In genomic region chr5:147898875-147899401, GRCh38 we compare ENCODE assay signal across 25 cellular contexts. TPM values are rescaled to one million over a fixed set of nuclear protein-coding genes. Genes with fewer than 3 reads are reported as not detected.
DNase-seq lines count a peak whose midpoint lies in the region; ATAC-seq, FAIRE-seq and TF ChIP-seq lines count a peak whose summit lies in the region.
"Had no signal": no experiment of that assay in that cellular context is flagged by ENCODE, and none has a peak within 500 bp of the region (broad histone marks: within the 10 kb centered on the region; RNA-seq: fewer than 3 reads in every experiment).

No MANE protein-coding gene starts in this region.

- no peaks in the 10 kb centered on the region for H3K27me3 Mint-ChIP-seq in H9 (ENCODE audit: low read depth)

- DNase-seq in Daoy (ENCODE audit: low read depth): peak; percentile 30
- DNase-seq in PC-3: peak; percentile 98
- peak; percentile 58 for DNase-seq in endothelial cell of umbilical vein (ENCODE audit: low read depth, low spot score)
- no peak for DNase-seq in smooth muscle cell (lab: John Stamatoyannopoulos, UW; ENCODE audit: unreplicated experiment)
- no peak for DNase-seq in H9
- no peak for DNase-seq in HK-2 (ENCODE audit: unreplicated experiment)
- no peak for DNase-seq in SKM-1 treated with dmso at 0.1 percent for 144 hours (lab: John Stamatoyannopoulos, UW; ENCODE audit: unreplicated experiment)
- DNase-seq in SW 1271 (lab: John Stamatoyannopoulos, UW): no peak
- DNase-seq: activated CD4-positive, alpha-beta T cell treated with anti-CD3 and anti-CD28 coated beads for 4 hours; CD4-positive, alpha-beta memory T cell; colonic mucosa; DMS79; GOT3; NCI-H1105; NCI-H2081 treated with DMSO at 0.1 percent for 48 hours; NCI-H446; nucleus accumbens; T-helper 1 cell had no signal

- H2BK12ac ChIP-seq in H9 (ENCODE audit: insufficient read length, low read depth, low read length): no peak overlapping the region

- H3K36me3 Mint-ChIP-seq in H9 (ENCODE audit: insufficient read depth in 1 of 3, low read depth in 3 of 3): no peaks in the 10 kb centered on the region
- H3K36me3 Mint-ChIP-seq: activated naive CD4-positive, alpha-beta T cell treated with anti-CD3 and anti-CD28 coated beads, Interleukin-2, amount 50 U/mL, for 72 hours; brain; CD4-positive, alpha-beta memory T cell had no signal

- no peak overlapping the region for H4K8ac ChIP-seq in H9 (replicated peaks; ENCODE audit: insufficient read length, low read depth, low read length)

- no peak overlapping the region for H3K4me3 Mint-ChIP-seq in H9
- H3K4me3 Mint-ChIP-seq: brain; CD4-positive, alpha-beta memory T cell had no signal

- H4K20me1 ChIP-seq in PC-3 (ENCODE audit: low read length): no peaks in the 10 kb centered on the region
- no peaks in the 10 kb centered on the region for H4K20me1 ChIP-seq in endothelial cell of umbilical vein (replicated peaks; ENCODE audit: control insufficient read depth, extremely low read depth, insufficient read depth, low read length)
- H4K20me1 ChIP-seq in smooth muscle cell (ENCODE audit: low read depth): no peaks in the 10 kb centered on the region
- H4K20me1 ChIP-seq in H9 (ENCODE audit: control insufficient read depth, insufficient read depth, insufficient read length): no peaks in the 10 kb centered on the region

- no peaks in the 10 kb centered on the region for H3K79me1 ChIP-seq in H9 (ENCODE audit: insufficient read depth, low read depth, low read length, poor library complexity, severe bottlenecking)

- H2BK5ac ChIP-seq in H9 (ENCODE audit: insufficient read length, low read length): no peak overlapping the region

- H3K9me3 ChIP-seq in PC-3 (ENCODE audit: low read length) (no peaks in the 10 kb centered on the region), endothelial cell of umbilical vein (replicated peaks; ENCODE audit: control insufficient read depth, insufficient read depth, low read length) (no peaks in the 10 kb centered on the region), smooth muscle cell (replicated peaks; ENCODE audit: low read depth) (no peaks in the 10 kb centered on the region), H9 (ENCODE audit: control insufficient read depth, low read depth, low read length) (no peaks in the 10 kb centered on the region)
- H3K9me3 ChIP-seq: colonic mucosa had no signal

- no peak overlapping the region for H3T11ph ChIP-seq in H9 (ENCODE audit: low read length)

- no TSS peak for BruUV-seq in PC-3 (replicated peaks; lab: Mats Ljungman, UMichigan)
- BruUV-seq in endothelial cell of umbilical vein (replicated peaks; lab: Mats Ljungman, UMichigan): no TSS peak

- TF ChIP-seq POLR2A in endothelial cell of umbilical vein (IDR thresholded peaks at IDR 0.05; ENCODE audit: low read depth, low read length): no peak

- no peak overlapping the region for H3K23ac ChIP-seq in H9 (ENCODE audit: insufficient read length, low read depth, low read length)

- TF ChIP-seq CTCF in PC-3 (conservative IDR thresholded peaks at IDR 0.05; ENCODE audit: low read depth, low read length): no peak
- TF ChIP-seq CTCF in endothelial cell of umbilical vein (IDR thresholded peaks at IDR 0.05; ENCODE audit: extremely low read depth in 1 of 2, insufficient read depth in 1 of 2, low read depth in 1 of 2, low read length in 2 of 2): no peak
- TF ChIP-seq CTCF in smooth muscle cell (IDR thresholded peaks at IDR 0.05; ENCODE audit: borderline replicate concordance, insufficient read depth, poor library complexity, severe bottlenecking): no peak
- no peak for TF ChIP-seq CTCF in H9 (conservative IDR thresholded peaks at IDR 0.05)

- H2AFZ ChIP-seq in PC-3 (ENCODE audit: low read length): no peak overlapping the region
- peak overlapping the region; percentile 51 for H2AFZ ChIP-seq in endothelial cell of umbilical vein (ENCODE audit: low read depth, low read length)
- H2AFZ ChIP-seq in smooth muscle cell (ENCODE audit: low read depth): no peak overlapping the region
- no peak overlapping the region for H2AFZ ChIP-seq in H9 (ENCODE audit: low read length)

- no peaks in the 10 kb centered on the region for H3K9me2 ChIP-seq in PC-3 (replicated peaks; ENCODE audit: low read length)

- H4K91ac ChIP-seq in H9 (ENCODE audit: insufficient read length, low read depth, low read length): no peak overlapping the region

- H3K4me2 ChIP-seq in PC-3 (ENCODE audit: low read length) (peak overlapping the region; percentile 71), endothelial cell of umbilical vein (ENCODE audit: insufficient read depth, low read length) (peak overlapping the region; percentile 3), smooth muscle cell (no peak overlapping the region), H9 (ENCODE audit: insufficient read depth, insufficient read length, low read length) (no peak overlapping the region)
- H3K4me2 ChIP-seq: KMS-11 had no signal

- no peaks in the 10 kb centered on the region for H3K9me1 ChIP-seq in endothelial cell of umbilical vein (replicated peaks; ENCODE audit: control insufficient read depth, extremely low read depth, insufficient read depth, low read length)

- H3F3A ChIP-seq in PC-3 (ENCODE audit: low read length, unreplicated experiment) (peaks cover 36% of the 10 kb centered on the region), smooth muscle cell (ENCODE audit: low read depth) (peaks cover 4% of the 10 kb centered on the region)

- peak overlapping the region; percentile 97 for H3K27ac ChIP-seq in PC-3 (ENCODE audit: low read length)
- H3K27ac ChIP-seq in endothelial cell of umbilical vein (ENCODE audit: insufficient read depth, low read depth, low read length): peak overlapping the region; percentile 31
- H3K27ac ChIP-seq in smooth muscle cell (ENCODE audit: low read depth): peak overlapping the region; percentile 92
- H3K27ac ChIP-seq in H9 (ENCODE audit: insufficient read length, low read depth, low read length): no peak overlapping the region
- H3K27ac ChIP-seq: colonic mucosa, KMS-11 had no signal

- intact Hi-C loops in PC-3 (cut with micrococcal nuclease): loop anchor here (1.0 to 10.0 kb wide), 3 partner anchors 15 to 1076 kb away; no protein-coding TSS in a partner anchor
- intact Hi-C loops in endothelial cell of umbilical vein (cut with micrococcal nuclease): no loop called here

- CTCF ChIA-PET in PC-3 (lab: Charles Lee): interaction anchor here (0.6 to 1.0 kb wide), 2 partner anchors 35 to 41 kb away, joined by 3 to 14 read pairs; no protein-coding TSS in a partner anchor
- CTCF ChIA-PET in endothelial cell of umbilical vein (lab: Charles Lee): no interaction called here

- no peak overlapping the region for H3K18ac ChIP-seq in H9 (ENCODE audit: insufficient read length, low read depth, low read length)

- no peak overlapping the region for H3K56ac ChIP-seq in H9 (ENCODE audit: insufficient read length, low read depth, low read length)

- H3K9ac ChIP-seq in PC-3 (ENCODE audit: low read length): peak overlapping the region; percentile 90
- no peak overlapping the region for H3K9ac ChIP-seq in endothelial cell of umbilical vein (replicated peaks; ENCODE audit: extremely low read depth, insufficient read depth, low read length)
- H3K9ac ChIP-seq in smooth muscle cell (ENCODE audit: low read depth): no peak overlapping the region
- H3K9ac ChIP-seq in H9 (ENCODE audit: extremely low read depth, insufficient read length, low read length): no peak overlapping the region
- H3K9ac ChIP-seq: KMS-11 had no signal

- H2BK120ac ChIP-seq in H9 (ENCODE audit: low read depth, low read length, poor library complexity, severe bottlenecking): no peak overlapping the region

- FAIRE-seq in endothelial cell of umbilical vein (lab: Jason Lieb, UNC): no peak
- FAIRE-seq: islet of Langerhans had no signal

- dilution Hi-C loops in endothelial cell of umbilical vein (cut with MboI; ENCODE audit: extremely low pct_ligation_motif_present, low sequenced_read_pairs): no loop called here

- H3K9me3 Mint-ChIP-seq in H9: no peaks in the 10 kb centered on the region
- H3K9me3 Mint-ChIP-seq: activated naive CD4-positive, alpha-beta T cell treated with anti-CD3 and anti-CD28 coated beads, Interleukin-2, amount 50 U/mL, for 72 hours; CD4-positive, alpha-beta memory T cell had no signal

- H3K14ac ChIP-seq in H9 (ENCODE audit: insufficient read depth, low read length): no peak overlapping the region

- H3K36me3 ChIP-seq in PC-3 (ENCODE audit: low read depth, low read length) (peaks cover 74% of the 10 kb centered on the region), endothelial cell of umbilical vein (ENCODE audit: control insufficient read depth in 2 of 2, extremely low read depth in 1 of 2, insufficient read depth in 2 of 2, low read length in 2 of 2) (no peaks in the 10 kb centered on the region), smooth muscle cell (ENCODE audit: low read depth) (no peaks in the 10 kb centered on the region)
- H3K36me3 ChIP-seq: colonic mucosa had no signal

- H3K79me2 ChIP-seq in PC-3 (ENCODE audit: low read length) (peaks cover 66% of the 10 kb centered on the region), endothelial cell of umbilical vein (ENCODE audit: control insufficient read depth, insufficient read depth, low read length) (no peaks in the 10 kb centered on the region), smooth muscle cell (ENCODE audit: low read depth) (no peaks in the 10 kb centered on the region), H9 (ENCODE audit: insufficient read depth, low read length) (no peaks in the 10 kb centered on the region)

- peak; percentile 82 for ATAC-seq in PC-3
- ATAC-seq: activated naive CD4-positive, alpha-beta T cell treated with anti-CD3 and anti-CD28 coated beads, Interleukin-2, amount 50 U/mL, for 72 hours had no signal

- peak overlapping the region; percentile 22 for H3K4me3 ChIP-seq in PC-3 (ENCODE audit: low read length)
- H3K4me3 ChIP-seq in endothelial cell of umbilical vein (replicated peaks in 1 of 3; ENCODE audit: insufficient read depth in 1 of 3, low read depth in 1 of 3, low read length in 3 of 3): no peak overlapping the region
- H3K4me3 ChIP-seq in smooth muscle cell: no peak overlapping the region
- H3K4me3 ChIP-seq: colonic mucosa, lung had no signal

- no peak overlapping the region for H4K5ac ChIP-seq in H9 (ENCODE audit: insufficient read length, low read depth, low read length)

- WGBS in smooth muscle cell (ENCODE audit: low lambda C conversion rate): 72% methylated on average over 3 of the region's 3 CpGs
- WGBS in H9 (ENCODE audit: extremely low coverage, insufficient read length, low lambda C conversion rate): no CpG with 5 or more reads among the region's 3 CpGs

- no peak overlapping the region for H2BK15ac ChIP-seq in H9 (ENCODE audit: low read depth, low read length)

- H2BK20ac ChIP-seq in H9 (ENCODE audit: low read depth, low read length, poor library complexity, severe bottlenecking): no peak overlapping the region

- H3K23me2 ChIP-seq in H9 (ENCODE audit: insufficient read length, low read depth, low read length, poor library complexity, severe bottlenecking): no peaks in the 10 kb centered on the region

- peaks cover 9 to 12% of the 10 kb centered on the region in 2 experiments for H3K4me1 Mint-ChIP-seq in H9
- H3K4me1 Mint-ChIP-seq: brain; CD4-positive, alpha-beta memory T cell had no signal

- no peak overlapping the region for H3K27ac Mint-ChIP-seq in H9
- H3K27ac Mint-ChIP-seq: activated naive CD4-positive, alpha-beta T cell treated with anti-CD3 and anti-CD28 coated beads, Interleukin-2, amount 50 U/mL, for 72 hours; brain had no signal

- H3K4me1 ChIP-seq in PC-3 (ENCODE audit: insufficient read depth, low read length) (peaks cover 96% of the 10 kb centered on the region), endothelial cell of umbilical vein (ENCODE audit: control insufficient read depth, extremely low read depth, insufficient read depth, low read length) (peaks cover 18% of the 10 kb centered on the region), smooth muscle cell (ENCODE audit: low read depth) (no peaks in the 10 kb centered on the region), H9 (ENCODE audit: insufficient read depth, low read length) (no peaks in the 10 kb centered on the region)
- H3K4me1 ChIP-seq: colonic mucosa had no signal

- H2AK5ac ChIP-seq in H9 (ENCODE audit: insufficient read length, low read length): no peak overlapping the region

- H3K4ac ChIP-seq in H9 (ENCODE audit: low read depth, low read length): no peak overlapping the region

- H3K27me3 ChIP-seq in PC-3 (ENCODE audit: low read length) (no peaks in the 10 kb centered on the region), endothelial cell of umbilical vein (ENCODE audit: control insufficient read depth in 2 of 2, insufficient read depth in 2 of 2, low read length in 2 of 2) (no peaks in the 10 kb centered on the region), smooth muscle cell (ENCODE audit: low read depth) (peaks cover 10% of the 10 kb centered on the region), H9 (ENCODE audit: insufficient read depth, low read length) (no peaks in the 10 kb centered on the region)
- H3K27me3 ChIP-seq: colonic mucosa had no signal

- POLR2A ChIA-PET in PC-3 (lab: Charles Lee; ENCODE audit: unreplicated experiment): interaction anchor here (0.6 kb wide), 1 partner anchor 247 kb away, joined by 4 read pairs; no protein-coding TSS in a partner anchor
- POLR2A ChIA-PET in endothelial cell of umbilical vein (lab: Charles Lee): no interaction called here

RNA-seq across cellular contexts. Expression of gene C5orf46, which starts 7.4 kb away (rescaled TPM):
- 2.6 TPM in 1 of 2 replicates, not detected in the other for total RNA-seq in Daoy (2014; rRNA removed; shearing (Covaris generic))
- 59.9 and 78.7 TPM in 2 replicates for total RNA-seq in PC-3 (2014; rRNA removed)
- not detected in 2 replicates for total RNA-seq in endothelial cell of umbilical vein
- 0.66 and 2.3 TPM in 2 replicates for polyA plus RNA-seq in endothelial cell of umbilical vein
- polyA plus RNA-seq in endothelial cell of umbilical vein (2011; cell fraction: cytosol; rRNA removed): 1.0 and 1.1 TPM in 2 replicates
- 0.93 and 1.1 TPM in 2 replicates for polyA plus RNA-seq in endothelial cell of umbilical vein (2011; cell fraction: nucleus; rRNA removed)
- polyA plus RNA-seq in endothelial cell of umbilical vein (2012): 0.78 and 2.2 TPM in 2 replicates
- polyA minus RNA-seq in endothelial cell of umbilical vein: 0.42 TPM in 1 of 2 replicates, not detected in the other
- not detected for polyA minus RNA-seq in endothelial cell of umbilical vein (2011; cell fraction: cytosol; rRNA and poly(A)+ RNA removed)
- 1.9 TPM in 1 of 2 replicates, not detected in the other for polyA minus RNA-seq in endothelial cell of umbilical vein (2011; cell fraction: nucleus; rRNA and poly(A)+ RNA removed)
- 15.1 and 27.1 TPM in 2 replicates for total RNA-seq in smooth muscle cell
- 10.2 and 43.3 TPM in 2 replicates for polyA plus RNA-seq in smooth muscle cell
- not detected in 2 replicates for total RNA-seq in H9 (2021)
- total RNA-seq: activated naive CD4-positive, alpha-beta T cell treated with anti-CD3 and anti-CD28 coated beads, Interleukin-2, amount 50 U/mL, for 72 hours; CD4-positive, alpha-beta memory T cell; colonic mucosa; lung; myocyte had no signal
- polyA plus RNA-seq: CD4-positive, alpha-beta memory T cell; lung had no signal

RNA-seq across cellular contexts. Expression of gene SCGB3A2, which starts 20.4 kb away (rescaled TPM):
- not detected in 2 replicates for total RNA-seq in Daoy (2014; rRNA removed; shearing (Covaris generic))
- total RNA-seq in PC-3 (2014; rRNA removed): 0.51 TPM in 1 of 2 replicates, not detected in the other
- total RNA-seq in endothelial cell of umbilical vein: not detected in 2 replicates
- polyA plus RNA-seq in endothelial cell of umbilical vein: not detected in 2 replicates
- not detected in 2 replicates for polyA plus RNA-seq in endothelial cell of umbilical vein (2011; cell fraction: cytosol; rRNA removed)
- polyA plus RNA-seq in endothelial cell of umbilical vein (2011; cell fraction: nucleus; rRNA removed): not detected in 2 replicates
- not detected in 2 replicates for polyA plus RNA-seq in endothelial cell of umbilical vein (2012)
- polyA minus RNA-seq in endothelial cell of umbilical vein: not detected in 2 replicates
- not detected for polyA minus RNA-seq in endothelial cell of umbilical vein (2011; cell fraction: cytosol; rRNA and poly(A)+ RNA removed)
- polyA minus RNA-seq in endothelial cell of umbilical vein (2011; cell fraction: nucleus; rRNA and poly(A)+ RNA removed): not detected in 2 replicates
- total RNA-seq in smooth muscle cell: 2.3 and 2.7 TPM in 2 replicates
- polyA plus RNA-seq in smooth muscle cell: 3.9 and 13.2 TPM in 2 replicates
- 62.5 and 66.0 TPM in 2 replicates for total RNA-seq in H9 (2021)
- total RNA-seq: activated naive CD4-positive, alpha-beta T cell treated with anti-CD3 and anti-CD28 coated beads, Interleukin-2, amount 50 U/mL, for 72 hours; CD4-positive, alpha-beta memory T cell; fibroblast of villous mesenchyme; myocyte had no signal
- polyA plus RNA-seq: CD4-positive, alpha-beta memory T cell had no signal

Comparison
In these comparisons a context has a peak if more than half of its experiments do, and no peak if none do; other contexts are left out.
1. DNase-seq: peak in Daoy (single experiment), PC-3 (single experiment) and endothelial cell of umbilical vein (single experiment); none in smooth muscle cell (single experiment), H9 (single experiment), HK-2 (single experiment), SKM-1 treated with dmso at 0.1 percent for 144 hours (single experiment) and SW 1271 (0 of 2).
2. H3K4me2 ChIP-seq: peak in PC-3 (single experiment) and endothelial cell of umbilical vein (single experiment); none in smooth muscle cell (single experiment) and H9 (single experiment).
3. RNA of gene SCGB3A2, which starts 20.4 kb away (total RNA-seq): 62.5 to 66.0 TPM in H9; 2.3 to 2.7 TPM in smooth muscle cell, 0.51 TPM in PC-3, not detected in Daoy and not detected in endothelial cell of umbilical vein; every median in the first group is over 10 times any median in the second.